ENCODE assay signal across 17 cellular contexts in the genomic region with DNA sequence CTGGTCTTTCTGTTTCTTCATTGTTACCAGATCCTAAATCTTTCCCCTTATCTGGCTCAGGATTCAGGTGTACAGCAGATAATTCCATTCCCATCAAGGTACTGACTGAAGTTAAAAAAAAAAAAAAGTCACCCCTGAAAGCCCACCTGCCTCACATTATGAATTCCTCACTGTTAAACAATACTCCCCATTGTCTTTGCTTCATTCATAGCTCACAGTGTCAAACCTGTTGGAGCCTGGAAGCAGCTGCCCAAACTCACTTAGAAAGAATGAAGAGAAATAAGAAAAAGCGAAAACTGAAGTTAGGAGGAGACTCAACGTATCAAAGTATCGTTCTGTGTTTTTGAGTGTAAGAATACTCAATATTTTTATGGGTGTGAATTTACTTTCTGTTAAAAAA. TPM values are rescaled to one million over a fixed set of nuclear protein-coding genes. Genes with fewer than 3 reads are reported as not detected.
"Had no signal": no experiment of that assay in that cellular context is flagged by ENCODE, and none has a peak within 500 bp of the region (broad histone marks: within the 10 kb centered on the region; RNA-seq: fewer than 3 reads in every experiment).

No MANE protein-coding gene starts in this region.

- H3K36me3 Mint-ChIP-seq: memory B cell; naive thymus-derived CD8-positive, alpha-beta T cell had no signal

- H3K9me3 ChIP-seq: mucosa of descending colon, tibial artery had no signal

- H3K27ac ChIP-seq: brain microvascular endothelial cell had no signal

- H3K27me3 ChIP-seq: brain microvascular endothelial cell, tibial artery had no signal

- H3K36me3 ChIP-seq: brain microvascular endothelial cell, tibial artery had no signal

- H3K27ac Mint-ChIP-seq: activated CD4-positive, alpha-beta T cell treated with anti-CD3 and anti-CD28 coated beads, Interleukin-2, amount 10 ng/mL, durations not matched to agents 24 days and 14 days; activated CD8-positive, alpha-beta T cell treated with anti-CD3 and anti-CD28 coated beads for 36 hours; activated T-helper 17 cell treated with anti-CD3 and anti-CD28 coated beads, Interleukin-2, amount 50 U/mL, for 72 hours; endodermal cell; memory B cell had no signal

- ATAC-seq: activated CD8-positive, alpha-beta T cell treated with anti-CD3 and anti-CD28 coated beads for 36 hours; activated T-helper 17 cell treated with anti-CD3 and anti-CD28 coated beads, Interleukin-2, amount 50 U/mL, for 72 hours; mucosa of descending colon had no signal

- H3K4me3 ChIP-seq: mucosa of descending colon had no signal

- H3K9me3 Mint-ChIP-seq: activated CD4-positive, alpha-beta T cell treated with anti-CD3 and anti-CD28 coated beads, Interleukin-2, amount 10 ng/mL, durations not matched to agents 24 days and 14 days; activated CD8-positive, alpha-beta T cell treated with anti-CD3 and anti-CD28 coated beads for 36 hours; activated T-helper 17 cell treated with anti-CD3 and anti-CD28 coated beads, Interleukin-2, amount 50 U/mL, for 72 hours; endodermal cell; memory B cell; naive thymus-derived CD8-positive, alpha-beta T cell had no signal

- DNase-seq: brain microvascular endothelial cell; foreskin melanocyte; nucleus accumbens; retina; stimulated activated naive CD4-positive, alpha-beta T cell treated with Interleukin-2 at 50 U/mL for 16 hours; T1000 had no signal

RNA-seq across cellular contexts. Expression of gene ROS1, which starts 54.9 kb away (rescaled TPM):
- total RNA-seq: activated CD4-positive, alpha-beta T cell treated with anti-CD3 and anti-CD28 coated beads, Interleukin-2, amount 10 ng/mL, durations not matched to agents 24 days and 14 days; activated CD8-positive, alpha-beta T cell treated with anti-CD3 and anti-CD28 coated beads for 36 hours; activated T-helper 17 cell treated with anti-CD3 and anti-CD28 coated beads, Interleukin-2, amount 50 U/mL, for 72 hours; endodermal cell; epithelial cell of proximal tubule; liver; naive thymus-derived CD8-positive, alpha-beta T cell; T-helper 1 cell treated with Interleukin-12 subunit alpha and Interleukin-12 subunit beta and Interleukin-4 antibody, amounts not matched to agents 30 ng/mL and 1 ng/mL, for 36 hours had no signal
- polyA plus RNA-seq: naive thymus-derived CD8-positive, alpha-beta T cell had no signal
